20 cellular contexts compared by ENCODE assay signal in genomic region chr5:56360816-56361215, GRCh38.
DNase-seq lines count a peak whose midpoint lies in the region; ATAC-seq and TF ChIP-seq lines count a peak whose summit lies in the region.
"Had no signal": no experiment of that assay in that cellular context is flagged by ENCODE, and none has a peak within 500 bp of the region (broad histone marks: within the 10 kb centered on the region; RNA-seq: fewer than 3 reads in every experiment).

No MANE protein-coding gene starts in this region.

- peak overlapping the region in 1 of 10 experiments; percentile 16; a peak in 1 of 20 replicates for H3K4me3 ChIP-seq in BLaER1 treated with 17β-estradiol and CSF1 and Interleukin-3, amounts not matched to agents 10 nM and 100 nM
- no peak overlapping the region for H3K4me3 ChIP-seq in astrocyte of the spinal cord (ENCODE audit: low read depth, low read length)
- H3K4me3 ChIP-seq: GM23338 had no signal

- peaks cover 42 to 63% (median 58%) of the 10 kb centered on the region in 10 experiments for H3K4me1 ChIP-seq in BLaER1 treated with 17β-estradiol and CSF1 and Interleukin-3, amounts not matched to agents 10 nM and 100 nM

- H3K27me3 Mint-ChIP-seq in nephron (ENCODE audit: low read depth): no peaks in the 10 kb centered on the region

- peak; percentile 75 for DNase-seq in RPMI7951 (ENCODE audit: low read depth)
- DNase-seq in astrocyte of the spinal cord (ENCODE audit: low read depth, low spot score): peak; percentile 77
- DNase-seq in activated CD4-positive, alpha-beta T cell treated with anti-CD3 and anti-CD28 coated beads for 4 hours: no peak
- no peak for DNase-seq in effector CD4-positive, alpha-beta T cell
- no peak for DNase-seq in NCI-H2227 treated with DMSO at 0.1 percent for 48 hours (lab: John Stamatoyannopoulos, UW)
- DNase-seq: CD8-positive, alpha-beta memory T cell; DMS53; GDM1; HCEC 1CT; MV-4-11; NCI-H1694; NCI-H2081; NCI-H446 treated with DMSO at 0.1 percent for 48 hours; NCI-H69 had no signal

- H4K20me1 ChIP-seq in BLaER1 treated with 17β-estradiol and CSF1 and Interleukin-3, amounts not matched to agents 10 nM and 100 nM: no peaks in the 10 kb centered on the region

- peak overlapping the region in 5 of 11 experiments; percentile 6 to 71 (median 67); a peak in 4 of 22 replicates for H3K27ac ChIP-seq in BLaER1 treated with 17β-estradiol and CSF1 and Interleukin-3, amounts not matched to agents 10 nM and 100 nM
- H3K27ac ChIP-seq: C4-2B had no signal

- H3K36me3 ChIP-seq in BLaER1 treated with 17β-estradiol and CSF1 and Interleukin-3, amounts not matched to agents 10 nM and 100 nM: peaks cover 0 to 3% (median 0%) of the 10 kb centered on the region in 11 experiments; a peak in 1 of 22 replicates

- TF ChIP-seq CTCF in astrocyte of the spinal cord (IDR thresholded peaks at IDR 0.05; ENCODE audit: low read depth, low read length) (no peak), nephron (IDR thresholded peaks at IDR 0.05; ENCODE audit: unreplicated experiment in 3 of 3) (no peak)

- H3K36me3 Mint-ChIP-seq in nephron (ENCODE audit: low read depth): peaks cover 12% of the 10 kb centered on the region

- no peak overlapping the region for H3K9ac ChIP-seq in BLaER1 treated with 17β-estradiol and CSF1 and Interleukin-3, amounts not matched to agents 10 nM and 100 nM

- no peaks in the 10 kb centered on the region; a peak in 1 of 22 replicates for H3K27me3 ChIP-seq in BLaER1 treated with 17β-estradiol and CSF1 and Interleukin-3, amounts not matched to agents 10 nM and 100 nM

- H3K9me3 ChIP-seq in BLaER1 treated with 17β-estradiol and CSF1 and Interleukin-3, amounts not matched to agents 10 nM and 100 nM (replicated peaks in 1 of 11): peaks cover 22 to 56% (median 44%) of the 10 kb centered on the region in 11 experiments; a peak in 21 of 22 replicates

- peaks cover 39% of the 10 kb centered on the region for H3K4me1 Mint-ChIP-seq in nephron
- H3K4me1 Mint-ChIP-seq: CD8-positive, alpha-beta memory T cell; GM23338 had no signal

- in situ Hi-C loops in astrocyte of the spinal cord (cut with HindIII; ENCODE audit: low sequenced_read_pairs): no loop called here

- H3K4me3 Mint-ChIP-seq in nephron: no peak overlapping the region
- H3K4me3 Mint-ChIP-seq: CD8-positive, alpha-beta memory T cell; GM23338; IgD-negative memory B cell had no signal

- peaks cover 10% of the 10 kb centered on the region for H3K9me3 Mint-ChIP-seq in nephron
- H3K9me3 Mint-ChIP-seq: CD8-positive, alpha-beta memory T cell; GM23338 had no signal

- ATAC-seq in HG02885 (IDR thresholded peaks at IDR 0.05; ENCODE audit: poor library complexity, unreplicated experiment): no peak
- ATAC-seq: GM23338 had no signal

- peak overlapping the region; percentile 85 to 99 (median 90) for H3K27ac Mint-ChIP-seq in nephron
- H3K27ac Mint-ChIP-seq: CD8-positive, alpha-beta memory T cell; GM23338; IgD-negative memory B cell had no signal

- peak overlapping the region; percentile 24 to 90 (median 66); a peak in 18 of 22 replicates for H3K4me2 ChIP-seq in BLaER1 treated with 17β-estradiol and CSF1 and Interleukin-3, amounts not matched to agents 10 nM and 100 nM
- H3K4me2 ChIP-seq: GM23338 had no signal

Comparison
In these comparisons a context has a peak if more than half of its experiments do, and no peak if none do; other contexts are left out.
1. DNase-seq: peak in RPMI7951 (single experiment) and astrocyte of the spinal cord (single experiment); none in activated CD4-positive, alpha-beta T cell treated with anti-CD3 and anti-CD28 coated beads for 4 hours (0 of 2), effector CD4-positive, alpha-beta T cell (single experiment) and NCI-H2227 treated with DMSO at 0.1 percent for 48 hours (single experiment).